Comparison of ENCODE assay signal across 12 cellular contexts in genomic region chr12:99911967-99912366, GRCh38.
DNase-seq lines count a peak whose midpoint lies in the region; ATAC-seq and TF ChIP-seq lines count a peak whose summit lies in the region.
"Had no signal": no experiment of that assay in that cellular context is flagged by ENCODE, and none has a peak within 500 bp of the region (broad histone marks: within the 10 kb centered on the region; RNA-seq: fewer than 3 reads in every experiment).

No MANE protein-coding gene starts in this region.

- H3K27me3 ChIP-seq in sigmoid colon: no peaks in the 10 kb centered on the region
- no peaks in the 10 kb centered on the region for H3K27me3 ChIP-seq in hepatocyte
- no peaks in the 10 kb centered on the region for H3K27me3 ChIP-seq in effector memory CD4-positive, alpha-beta T cell (replicated peaks; ENCODE audit: control insufficient read depth, insufficient read depth, low read length, poor library complexity, severe bottlenecking)

- no peaks in the 10 kb centered on the region for H3K9me3 Mint-ChIP-seq in activated naive CD8-positive, alpha-beta T cell treated with anti-CD3 and anti-CD28 coated beads, Interleukin-2, amount 50 U/mL, for 24 hours

- no peak for TF ChIP-seq EP300 in sigmoid colon (IDR thresholded peaks at IDR 0.05)

- TF ChIP-seq CTCF in HEK293 (tag by site-specific recombination; IDR thresholded peaks at IDR 0.05) (no peak), sigmoid colon (IDR thresholded peaks at IDR 0.05) (no peak), hepatocyte (IDR thresholded peaks at IDR 0.05; ENCODE audit: poor library complexity) (no peak)

- CTCF ChIA-PET in HEK293 (lab: Yijun Ruan, JAX): no interaction called here

- DNase-seq in sigmoid colon (no peak), hepatocyte (ENCODE audit: low spot score) (no peak), NCI-H774 (lab: John Stamatoyannopoulos, UW) (no peak)
- DNase-seq in activated naive CD8-positive, alpha-beta T cell treated with anti-CD3 and anti-CD28 coated beads, Interleukin-2, amount 50 U/mL, for 24 hours: no peak
- DNase-seq in effector memory CD4-positive, alpha-beta T cell: no peak
- DNase-seq: activated CD4-positive, alpha-beta T cell treated with anti-CD3 and anti-CD28 coated beads for 48 hours; caudate nucleus had no signal

- H3K9me2 ChIP-seq in hepatocyte (replicated peaks; ENCODE audit: insufficient read depth): no peaks in the 10 kb centered on the region

- WGBS in sigmoid colon, 2 donors: 72 to 73% methylated on average over 1 of the region's 1 CpG
- WGBS in hepatocyte (ENCODE audit: low lambda C conversion rate, missing lambda C conversion rate): 67% methylated on average over 1 of the region's 1 CpG

- intact Hi-C loops in sigmoid colon (cut with DNase I): loop anchor here (2.0 to 5.0 kb wide), 2 partner anchors 73 to 85 kb away; partner anchors contain the start of gene ANKS1B

- H3K4me2 ChIP-seq in hepatocyte: no peak overlapping the region

- H3K4me3 Mint-ChIP-seq in activated naive CD8-positive, alpha-beta T cell treated with anti-CD3 and anti-CD28 coated beads, Interleukin-2, amount 50 U/mL, for 24 hours: no peak overlapping the region

- H3K27ac Mint-ChIP-seq in activated naive CD8-positive, alpha-beta T cell treated with anti-CD3 and anti-CD28 coated beads, Interleukin-2, amount 50 U/mL, for 24 hours: no peak overlapping the region

- H3K27me3 Mint-ChIP-seq in activated naive CD8-positive, alpha-beta T cell treated with anti-CD3 and anti-CD28 coated beads, Interleukin-2, amount 50 U/mL, for 24 hours: no peaks in the 10 kb centered on the region

- POLR2A ChIA-PET in HEK293 (lab: Yijun Ruan, JAX): no interaction called here

- H3K36me3 Mint-ChIP-seq in activated naive CD8-positive, alpha-beta T cell treated with anti-CD3 and anti-CD28 coated beads, Interleukin-2, amount 50 U/mL, for 24 hours (ENCODE audit: low read depth): no peaks in the 10 kb centered on the region

- TF ChIP-seq POLR2A in sigmoid colon (IDR thresholded peaks at IDR 0.05): no peak

- peak; percentile 71 for ATAC-seq in GM18861 (IDR thresholded peaks at IDR 0.05; ENCODE audit: unreplicated experiment)
- ATAC-seq in HG03521 (IDR thresholded peaks at IDR 0.05; ENCODE audit: unreplicated experiment): peak; percentile 86
- ATAC-seq in activated naive CD8-positive, alpha-beta T cell treated with anti-CD3 and anti-CD28 coated beads, Interleukin-2, amount 50 U/mL, for 24 hours: no peak
- ATAC-seq: HepG2 had no signal

- no peak overlapping the region for H2AFZ ChIP-seq in hepatocyte

- no peaks in the 10 kb centered on the region for H3K79me2 ChIP-seq in hepatocyte

- H3K36me3 ChIP-seq in HEK293 (ENCODE audit: control insufficient read depth in 2 of 2, insufficient read depth in 1 of 2, low read length in 2 of 2): no peaks in the 10 kb centered on the region
- H3K36me3 ChIP-seq in sigmoid colon: no peaks in the 10 kb centered on the region
- H3K36me3 ChIP-seq in hepatocyte (replicated peaks; ENCODE audit: insufficient read depth, low read depth): no peaks in the 10 kb centered on the region
- no peaks in the 10 kb centered on the region for H3K36me3 ChIP-seq in effector memory CD4-positive, alpha-beta T cell (ENCODE audit: control insufficient read depth, insufficient read depth, low read length)
- H3K36me3 ChIP-seq: prostate gland had no signal

- H3K4me1 Mint-ChIP-seq in activated naive CD8-positive, alpha-beta T cell treated with anti-CD3 and anti-CD28 coated beads, Interleukin-2, amount 50 U/mL, for 24 hours: no peaks in the 10 kb centered on the region

- no peaks in the 10 kb centered on the region for H3K9me3 ChIP-seq in HEK293 (ENCODE audit: control insufficient read depth, insufficient read depth, low read depth, low read length)
- no peaks in the 10 kb centered on the region for H3K9me3 ChIP-seq in sigmoid colon
- H3K9me3 ChIP-seq in hepatocyte (ENCODE audit: low read depth): no peaks in the 10 kb centered on the region
- no peaks in the 10 kb centered on the region for H3K9me3 ChIP-seq in effector memory CD4-positive, alpha-beta T cell (ENCODE audit: control insufficient read depth, low read length)
- H3K9me3 ChIP-seq: prostate gland had no signal

- H4K20me1 ChIP-seq in hepatocyte (ENCODE audit: insufficient read depth, poor library complexity, severe bottlenecking): no peaks in the 10 kb centered on the region

- H3K4me3 ChIP-seq in HEK293 (ENCODE audit: low read depth, low read length): no peak overlapping the region
- H3K4me3 ChIP-seq in sigmoid colon: peak overlapping the region in 3 of 4 donors; percentile 23 to 31 (median 29)
- H3K4me3 ChIP-seq in hepatocyte: no peak overlapping the region
- H3K4me3 ChIP-seq in effector memory CD4-positive, alpha-beta T cell (ENCODE audit: insufficient read depth, low read depth, low read length, poor library complexity, severe bottlenecking): no peak overlapping the region
- H3K4me3 ChIP-seq: prostate gland had no signal

- peaks cover 3% of the 10 kb centered on the region; the same call in 1 of the 2 replicates for H3K4me1 ChIP-seq in HEK293 (ENCODE audit: control insufficient read depth, insufficient read depth, low read length)
- peaks cover 2 to 39% (median 27%) of the 10 kb centered on the region in 4 donors for H3K4me1 ChIP-seq in sigmoid colon
- no peaks in the 10 kb centered on the region for H3K4me1 ChIP-seq in hepatocyte (ENCODE audit: insufficient read depth)
- H3K4me1 ChIP-seq in effector memory CD4-positive, alpha-beta T cell (ENCODE audit: control insufficient read depth, insufficient read depth, low read length, poor library complexity, severe bottlenecking): no peaks in the 10 kb centered on the region
- H3K4me1 ChIP-seq: prostate gland had no signal

- no peak overlapping the region for H3K27ac ChIP-seq in HEK293 (ENCODE audit: extremely low read depth, low read depth, low read length)
- H3K27ac ChIP-seq in sigmoid colon: peak overlapping the region; percentile 78 to 86 (median 82)
- H3K27ac ChIP-seq in hepatocyte: no peak overlapping the region
- no peak overlapping the region for H3K27ac ChIP-seq in effector memory CD4-positive, alpha-beta T cell (ENCODE audit: insufficient read depth, low read length, poor library complexity, severe bottlenecking)
- H3K27ac ChIP-seq: prostate gland had no signal

TF ChIP-seq in HEK293, 187 proteins besides CTCF, POLR2A, EP300 and RAD21:
- peak; percentile 91 for TF ChIP-seq ZNF549 (tag by site-specific recombination; IDR thresholded peaks at IDR 0.05)
- no peak for TF ChIP-seq REST (tag by site-specific recombination; IDR thresholded peaks at IDR 0.05)

Comparison
In these comparisons a context has a peak if more than half of its experiments do, and no peak if none do; other contexts are left out.
1. H3K27ac ChIP-seq: peak in sigmoid colon (4 of 4); none in HEK293 (single experiment), hepatocyte (single experiment) and effector memory CD4-positive, alpha-beta T cell (single experiment).
2. H3K4me3 ChIP-seq: peak in sigmoid colon (3 of 4); none in HEK293 (single experiment), hepatocyte (single experiment) and effector memory CD4-positive, alpha-beta T cell (single experiment).